27 cellular contexts compared by ENCODE assay signal in genomic region chrX:17000751-17001150, GRCh38.
"Had no signal": no experiment of that assay in that cellular context is flagged by ENCODE, and none has a peak within 500 bp of the region (broad histone marks: within the 10 kb centered on the region; RNA-seq: fewer than 3 reads in every experiment).

No MANE protein-coding gene starts in this region.

- DNase-seq: stimulated activated CD4-positive, alpha-beta T cell treated with anti-CD3 and anti-CD28 coated beads, Interleukin-2, amount 100 ng/mL, for 48 hours; stimulated activated CD4-positive, alpha-beta T cell treated with anti-CD3 and anti-CD28 coated beads, Interleukin-4, amount 100 ng/mL, for 1 hour; stimulated activated CD4-positive, alpha-beta T cell treated with anti-CD3 and anti-CD28 coated beads, Interleukin-4, amount 100 ng/mL, for 24 hours; stimulated activated CD4-positive, alpha-beta T cell treated with anti-CD3 and anti-CD28 coated beads, Interleukin-4, amount 100 ng/mL, for 4 hours; stimulated activated CD8-positive, alpha-beta memory T cell treated with anti-CD3 and anti-CD28 coated beads, Interleukin-4, amount 100 ng/mL, for 48 hours; stimulated activated naive B cell treated with anti-CD40 and anti-IgM and Interleukin-4, amounts not matched to agents 10 μg/mL and 1 μg/mL and 100 μg/mL, for 72 hours; stimulated activated naive CD4-positive, alpha-beta T cell; stimulated activated naive CD4-positive, alpha-beta T cell treated with Interleukin-2 at 50 U/mL for 16 hours; stimulated activated naive CD8-positive, alpha-beta T cell treated with anti-CD3 and anti-CD28 coated beads, Interleukin-15, amount 100 ng/mL, for 72 hours; stimulated activated naive CD8-positive, alpha-beta T cell treated with anti-CD3 and anti-CD28 coated beads, Interleukin-15, Interleukin-2, amounts not matched to agents 100 U/mL and 50 U/mL, for 24 hours; stomach; substantia nigra; testis; thyroid gland; tibial artery; transverse colon; trophoblast cell; upper lobe of left lung; upper lobe of right lung; uterus had no signal

- H3K27me3 ChIP-seq: suprapubic skin, testis, thyroid gland, tibial artery, transverse colon, upper lobe of left lung, upper lobe of right lung, uterus, vagina had no signal

- H3K27ac ChIP-seq: stomach, suprapubic skin, testis, thoracic aorta, thyroid gland, tibial artery, tibial nerve, transverse colon, upper lobe of left lung, upper lobe of right lung, uterus, vagina had no signal

- ATAC-seq: stimulated activated effector memory CD8-positive, alpha-beta T cell treated with anti-CD3 and anti-CD28 coated beads, Interleukin-12 subunit alpha, Interleukin-12 subunit beta, amount 100 ng/mL, for 72 hours; stimulated activated memory B cell treated with anti-CD40 and anti-IgM and Interleukin-4, amounts not matched to agents 10 μg/mL and 1 μg/mL and 100 μg/mL, for 72 hours; stimulated activated naive B cell treated with anti-CD40 and anti-IgM and Interleukin-4, amounts not matched to agents 10 μg/mL and 1 μg/mL and 100 μg/mL, for 72 hours; stimulated activated naive CD8-positive, alpha-beta T cell treated with anti-CD3 and anti-CD28 coated beads, Interleukin-15, amount 100 ng/mL, for 72 hours; stimulated activated naive CD8-positive, alpha-beta T cell treated with anti-CD3 and anti-CD28 coated beads, Interleukin-15, Interleukin-2, amounts not matched to agents 100 U/mL and 50 U/mL, for 24 hours; upper lobe of right lung had no signal

- FAIRE-seq: urothelium cell line had no signal

- H3K9me3 ChIP-seq: stomach, suprapubic skin, testis, thoracic aorta, thyroid gland, tibial artery, tibial nerve, transverse colon, upper lobe of left lung, upper lobe of right lung, uterus, vagina had no signal

- H3K4me3 ChIP-seq: stomach, suprapubic skin, testis, thoracic aorta, thyroid gland, tibial artery, tibial nerve, transverse colon, upper lobe of left lung, upper lobe of right lung, uterus, vagina had no signal

- H3K36me3 ChIP-seq: stomach, suprapubic skin, thoracic aorta, thyroid gland, tibial artery, tibial nerve, transverse colon, upper lobe of left lung, upper lobe of right lung, uterus, vagina had no signal

- H3K4me1 ChIP-seq: suprapubic skin, testis, thyroid gland, tibial artery, tibial nerve, transverse colon, upper lobe of left lung, upper lobe of right lung, uterus, vagina had no signal
